In the genomic region with DNA sequence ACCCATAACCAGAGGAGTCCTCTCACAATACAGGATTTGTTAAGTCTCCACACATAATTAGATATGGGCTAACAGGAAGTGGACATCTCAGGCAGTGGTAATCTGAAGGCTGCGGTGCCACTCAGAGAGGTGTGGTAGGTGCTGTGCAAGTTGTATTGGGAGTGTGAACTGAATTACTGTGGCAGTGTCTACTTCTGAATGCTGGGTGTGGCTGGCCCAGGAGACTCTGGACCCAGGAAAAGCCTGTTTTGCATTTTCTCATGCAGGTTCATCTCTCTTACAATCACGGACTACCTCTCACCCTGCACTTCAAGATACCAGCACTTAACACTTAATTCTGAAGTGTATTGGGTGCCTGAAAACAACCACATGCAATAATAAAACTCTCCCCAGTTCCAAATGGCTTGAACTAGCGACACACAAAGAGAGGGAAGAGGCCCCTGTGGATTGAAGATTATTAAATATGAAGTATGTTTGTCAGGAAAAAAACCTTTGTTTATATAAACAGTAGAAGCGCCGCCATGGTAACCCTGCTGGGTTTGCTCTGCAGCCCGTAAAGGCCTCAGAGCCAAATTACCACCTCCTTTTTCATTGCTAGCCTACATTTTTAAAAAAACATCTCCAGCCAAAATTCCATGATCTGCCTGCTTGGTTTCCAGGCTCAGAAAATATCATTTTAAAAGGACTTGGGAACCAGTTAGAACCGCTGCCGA, we compare ENCODE assay signal across 10 cellular contexts.
DNase-seq lines count a peak whose midpoint lies in the region; ATAC-seq, FAIRE-seq and TF ChIP-seq lines count a peak whose summit lies in the region.
"Had no signal": no experiment of that assay in that cellular context is flagged by ENCODE, and none has a peak within 500 bp of the region (broad histone marks: within the 10 kb centered on the region; RNA-seq: fewer than 3 reads in every experiment).

No MANE protein-coding gene starts in this region.

- POLR2A ChIA-PET in endothelial cell of umbilical vein (lab: Charles Lee) = no interaction called here

- no peak for ATAC-seq in GM21786 (IDR thresholded peaks at IDR 0.05; ENCODE audit: unreplicated experiment)

- H3K4me1 Mint-ChIP-seq in nephron progenitor cell = peaks cover 28% of the 10 kb centered on the region
- peaks cover 11% of the 10 kb centered on the region for H3K4me1 Mint-ChIP-seq in T-helper 2 cell treated with Interferon-gamma antibody and Interleukin-4, amounts not matched to agents 5 μg/mL and 100 μg/mL, for 36 hours (ENCODE audit: low read depth)

- H3K36me3 Mint-ChIP-seq in nephron progenitor cell (ENCODE audit: low read depth) = peaks cover 23% of the 10 kb centered on the region
- peaks cover 2% of the 10 kb centered on the region for H3K36me3 Mint-ChIP-seq in T-helper 2 cell treated with Interferon-gamma antibody and Interleukin-4, amounts not matched to agents 5 μg/mL and 100 μg/mL, for 36 hours (ENCODE audit: low read depth)

- H3K4me1 ChIP-seq in endothelial cell of umbilical vein (ENCODE audit: control insufficient read depth, extremely low read depth, insufficient read depth, low read length) = peaks cover 9% of the 10 kb centered on the region

- no peak overlapping the region for H3K4me3 ChIP-seq in endothelial cell of umbilical vein (replicated peaks in 1 of 3; ENCODE audit: insufficient read depth in 1 of 3, low read depth in 1 of 3, low read length in 3 of 3)

- no peaks in the 10 kb centered on the region for H3K27me3 ChIP-seq in endothelial cell of umbilical vein (ENCODE audit: control insufficient read depth in 2 of 2, insufficient read depth in 2 of 2, low read length in 2 of 2)

- H2AFZ ChIP-seq in endothelial cell of umbilical vein (ENCODE audit: low read depth, low read length) = no peak overlapping the region

- no peak overlapping the region for H3K4me2 ChIP-seq in endothelial cell of umbilical vein (ENCODE audit: insufficient read depth, low read length)

- no peaks in the 10 kb centered on the region for H4K20me1 ChIP-seq in endothelial cell of umbilical vein (replicated peaks; ENCODE audit: control insufficient read depth, extremely low read depth, insufficient read depth, low read length)

- TF ChIP-seq POLR2A in endothelial cell of umbilical vein (IDR thresholded peaks at IDR 0.05; ENCODE audit: low read depth, low read length) = no peak

- peaks cover 21% of the 10 kb centered on the region for H3K9me3 Mint-ChIP-seq in nephron progenitor cell
- peaks cover 4% of the 10 kb centered on the region for H3K9me3 Mint-ChIP-seq in T-helper 2 cell treated with Interferon-gamma antibody and Interleukin-4, amounts not matched to agents 5 μg/mL and 100 μg/mL, for 36 hours
- H3K9me3 Mint-ChIP-seq: activated naive CD4-positive, alpha-beta T cell treated with anti-CD3 and anti-CD28 coated beads, Interleukin-2, amount 50 U/mL, for 24 hours had no signal

- H3K4me3 Mint-ChIP-seq in nephron progenitor cell = no peak overlapping the region
- H3K4me3 Mint-ChIP-seq in T-helper 2 cell treated with Interferon-gamma antibody and Interleukin-4, amounts not matched to agents 5 μg/mL and 100 μg/mL, for 36 hours = no peak overlapping the region
- H3K4me3 Mint-ChIP-seq: activated naive CD4-positive, alpha-beta T cell treated with anti-CD3 and anti-CD28 coated beads, Interleukin-2, amount 50 U/mL, for 24 hours had no signal

- no peak overlapping the region for H3K27ac ChIP-seq in endothelial cell of umbilical vein (ENCODE audit: insufficient read depth, low read depth, low read length)

- BruUV-seq in endothelial cell of umbilical vein (replicated peaks; lab: Mats Ljungman, UMichigan) = no TSS peak

- H3K27ac Mint-ChIP-seq in nephron progenitor cell = peak overlapping the region; percentile 93
- no peak overlapping the region for H3K27ac Mint-ChIP-seq in T-helper 2 cell treated with Interferon-gamma antibody and Interleukin-4, amounts not matched to agents 5 μg/mL and 100 μg/mL, for 36 hours
- H3K27ac Mint-ChIP-seq: activated naive CD4-positive, alpha-beta T cell treated with anti-CD3 and anti-CD28 coated beads, Interleukin-2, amount 50 U/mL, for 24 hours had no signal

- FAIRE-seq in endothelial cell of umbilical vein (lab: Jason Lieb, UNC) = no peak
- FAIRE-seq: G401.6 had no signal

- H3K79me2 ChIP-seq in endothelial cell of umbilical vein (ENCODE audit: control insufficient read depth, insufficient read depth, low read length) = no peaks in the 10 kb centered on the region

- TF ChIP-seq CTCF in endothelial cell of umbilical vein (IDR thresholded peaks at IDR 0.05; ENCODE audit: extremely low read depth in 1 of 2, insufficient read depth in 1 of 2, low read depth in 1 of 2, low read length in 2 of 2) (no peak), nephron progenitor cell (IDR thresholded peaks at IDR 0.05) (no peak)

- intact Hi-C loops in endothelial cell of umbilical vein (cut with micrococcal nuclease) = loop anchor here (5.0 kb wide), 1 partner anchor 187 kb away; no protein-coding TSS in a partner anchor

- peaks cover 39% of the 10 kb centered on the region for H3K27me3 Mint-ChIP-seq in nephron progenitor cell (ENCODE audit: low read depth, poor library complexity)
- H3K27me3 Mint-ChIP-seq in T-helper 2 cell treated with Interferon-gamma antibody and Interleukin-4, amounts not matched to agents 5 μg/mL and 100 μg/mL, for 36 hours (ENCODE audit: low read depth) = peaks cover 29% of the 10 kb centered on the region

- CTCF ChIA-PET in endothelial cell of umbilical vein (lab: Charles Lee) = interaction anchor here (1.6 to 1.8 kb wide), 2 partner anchors 147 to 283 kb away, joined by 3 to 6 read pairs; no protein-coding TSS in a partner anchor

- no peaks in the 10 kb centered on the region for H3K36me3 ChIP-seq in endothelial cell of umbilical vein (ENCODE audit: control insufficient read depth in 2 of 2, extremely low read depth in 1 of 2, insufficient read depth in 2 of 2, low read length in 2 of 2)

- dilution Hi-C loops in endothelial cell of umbilical vein (cut with MboI; ENCODE audit: extremely low pct_ligation_motif_present, low sequenced_read_pairs) = no loop called here

- H3K9ac ChIP-seq in endothelial cell of umbilical vein (replicated peaks; ENCODE audit: extremely low read depth, insufficient read depth, low read length) = no peak overlapping the region

- no peaks in the 10 kb centered on the region for H3K9me1 ChIP-seq in endothelial cell of umbilical vein (replicated peaks; ENCODE audit: control insufficient read depth, extremely low read depth, insufficient read depth, low read length)

- DNase-seq in CD1c-positive myeloid dendritic cell (ENCODE audit: extremely low spot score) = peak; percentile 21
- DNase-seq in NCI-H2196 (lab: John Stamatoyannopoulos, UW; ENCODE audit: unreplicated experiment) = peak; percentile 44
- DNase-seq in endothelial cell of umbilical vein (ENCODE audit: low read depth, low spot score) = peak; percentile 57
- DNase-seq in nephron progenitor cell = no peak
- DNase-seq in OCI-M1 (lab: John Stamatoyannopoulos, UW) = no peak
- no peak for DNase-seq in T-helper 2 cell treated with Interferon-gamma antibody and Interleukin-4, amounts not matched to agents 5 μg/mL and 100 μg/mL, for 36 hours (ENCODE audit: low spot score)
- DNase-seq in HK-2 (ENCODE audit: unreplicated experiment) = no peak

- H3K9me3 ChIP-seq in endothelial cell of umbilical vein (replicated peaks; ENCODE audit: control insufficient read depth, insufficient read depth, low read length) = no peaks in the 10 kb centered on the region

TF ChIP-seq in endothelial cell of umbilical vein, 7 proteins besides CTCF, POLR2A, EP300 and RAD21:
- TF ChIP-seq FOS (IDR thresholded peaks at IDR 0.05; ENCODE audit: borderline replicate concordance, insufficient read depth, low read length) (no peak), JUN (IDR thresholded peaks at IDR 0.05; ENCODE audit: borderline replicate concordance, insufficient read depth, insufficient read length, low read depth) (no peak), MYC (IDR thresholded peaks at IDR 0.05; ENCODE audit: low read depth, low read length) (no peak), POLR2AphosphoS5 (IDR thresholded peaks at IDR 0.05; ENCODE audit: insufficient read depth, low read depth, low read length) (no peak), GATA2 (IDR thresholded peaks at IDR 0.05; ENCODE audit: insufficient read depth, insufficient read length, low read depth, low read length) (no peak), EZH2 (IDR thresholded peaks at IDR 0.05; ENCODE audit: borderline replicate concordance, low read depth, low read length, severe bottlenecking) (no peak)
- TF ChIP-seq, protein P1, sequence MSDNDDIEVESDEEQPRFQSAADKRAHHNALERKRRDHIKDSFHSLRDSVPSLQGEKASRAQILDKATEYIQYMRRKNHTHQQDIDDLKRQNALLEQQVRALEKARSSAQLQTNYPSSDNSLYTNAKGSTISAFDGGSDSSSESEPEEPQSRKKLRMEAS (IDR thresholded peaks at IDR 0.05; ENCODE audit: insufficient read depth, insufficient read length) = no peak
TF ChIP-seq in endothelial cell of umbilical vein: peak in this region for 0.

Comparison
In these comparisons a context has a peak if more than half of its experiments do, and no peak if none do; other contexts are left out.
1. DNase-seq: peak in CD1c-positive myeloid dendritic cell (single experiment), NCI-H2196 (single experiment) and endothelial cell of umbilical vein (single experiment); none in nephron progenitor cell (single experiment), OCI-M1 (single experiment), T-helper 2 cell treated with Interferon-gamma antibody and Interleukin-4, amounts not matched to agents 5 μg/mL and 100 μg/mL, for 36 hours (single experiment) and HK-2 (single experiment).